ENCODE assay signal across 8 cellular contexts in the genomic region with DNA sequence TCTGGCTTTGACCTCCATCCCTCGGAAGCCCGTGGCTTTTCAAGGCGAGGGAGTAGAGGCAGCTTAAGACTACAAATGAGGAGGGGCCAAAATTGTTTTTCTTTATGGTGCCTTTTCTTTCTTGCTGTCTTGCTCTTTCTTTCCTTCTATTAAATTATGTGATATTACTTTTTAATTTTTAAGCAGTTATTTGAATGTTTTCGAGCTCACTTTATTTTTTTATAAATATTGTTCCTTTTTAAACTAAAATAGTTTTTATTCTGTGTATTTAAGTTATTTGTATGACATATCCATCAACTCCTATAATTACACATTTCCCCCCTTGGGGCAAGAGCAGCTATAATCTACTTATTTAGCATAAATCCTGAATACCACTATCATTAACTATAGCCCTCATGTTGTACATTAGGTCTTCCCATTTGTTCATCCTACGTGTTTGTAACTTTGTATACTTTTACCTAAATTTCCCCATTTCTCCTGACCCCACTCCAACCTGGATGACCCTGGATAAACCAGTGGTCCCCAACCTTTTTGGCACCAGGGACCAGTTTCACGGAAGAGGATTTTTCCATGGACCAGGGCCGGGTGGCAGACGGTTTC. TPM values are rescaled to one million over a fixed set of nuclear protein-coding genes. Genes with fewer than 3 reads are reported as not detected.
DNase-seq lines count a peak whose midpoint lies in the region; ATAC-seq, FAIRE-seq and TF ChIP-seq lines count a peak whose summit lies in the region.

No MANE protein-coding gene starts in this region.

- intact Hi-C loops in activated T-helper 2 cell treated with anti-CD3 and anti-CD28 coated beads, Interferon-gamma antibody, Interleukin-2, Interleukin-4, amounts not matched to agents 10 μg/mL and 5 μg/mL and 100 μg/mL, durations not matched to agents 14 hours and 24 hours and 36 hours (cut with micrococcal nuclease): loop anchor here (2.0 kb wide), 2 partner anchors 42 to 80 kb away; no protein-coding TSS in a partner anchor
- intact Hi-C loops in kidney (cut with DNase I): no loop called here

- no peak for DNase-seq in activated T-cell treated with anti-CD3 and anti-CD28 coated beads, Interleukin-2, amount 50 U/mL, for 4 hours
- no peak for DNase-seq in activated T-cell treated with anti-CD3 and anti-CD28 coated beads, Interleukin-2, amount 50 U/mL, for 1 hour
- no peak for DNase-seq in activated T-helper 2 cell treated with anti-CD3 and anti-CD28 coated beads, Interferon-gamma antibody, Interleukin-2, Interleukin-4, amounts not matched to agents 10 μg/mL and 5 μg/mL and 100 μg/mL, durations not matched to agents 14 hours and 24 hours and 36 hours (ENCODE audit: low spot score)
- DNase-seq in kidney (no peak), tibial nerve (ENCODE audit: low spot score in 2 of 2) (no peak), hypothalamus (lab: John Stamatoyannopoulos, UW) (no peak)
- no peak for DNase-seq in stimulated activated CD4-positive, alpha-beta T cell treated with anti-CD3 and anti-CD28 coated beads, Interleukin-4, amount 100 ng/mL, for 4 hours

- no peak for TF ChIP-seq POLR2A in tibial nerve (IDR thresholded peaks at IDR 0.05)

- no peaks in the 10 kb centered on the region for H3K9me3 Mint-ChIP-seq in activated T-cell treated with anti-CD3 and anti-CD28 coated beads, Interleukin-2, amount 50 U/mL, for 4 hours
- no peaks in the 10 kb centered on the region for H3K9me3 Mint-ChIP-seq in activated T-helper 2 cell treated with anti-CD3 and anti-CD28 coated beads, Interferon-gamma antibody, Interleukin-2, Interleukin-4, amounts not matched to agents 10 μg/mL and 5 μg/mL and 100 μg/mL, durations not matched to agents 14 hours and 24 hours and 36 hours

- no peak for ATAC-seq in activated T-cell treated with anti-CD3 and anti-CD28 coated beads, Interleukin-2, amount 50 U/mL, for 4 hours
- ATAC-seq in HG03196 (IDR thresholded peaks at IDR 0.05; ENCODE audit: unreplicated experiment): no peak

- H3K27me3 Mint-ChIP-seq in activated T-cell treated with anti-CD3 and anti-CD28 coated beads, Interleukin-2, amount 50 U/mL, for 4 hours (ENCODE audit: low read depth): no peaks in the 10 kb centered on the region
- no peaks in the 10 kb centered on the region for H3K27me3 Mint-ChIP-seq in activated T-helper 2 cell treated with anti-CD3 and anti-CD28 coated beads, Interferon-gamma antibody, Interleukin-2, Interleukin-4, amounts not matched to agents 10 μg/mL and 5 μg/mL and 100 μg/mL, durations not matched to agents 14 hours and 24 hours and 36 hours (ENCODE audit: low read depth)

- H3K4me3 Mint-ChIP-seq in activated T-cell treated with anti-CD3 and anti-CD28 coated beads, Interleukin-2, amount 50 U/mL, for 4 hours: peak overlapping the region; percentile 90
- H3K4me3 Mint-ChIP-seq in activated T-helper 2 cell treated with anti-CD3 and anti-CD28 coated beads, Interferon-gamma antibody, Interleukin-2, Interleukin-4, amounts not matched to agents 10 μg/mL and 5 μg/mL and 100 μg/mL, durations not matched to agents 14 hours and 24 hours and 36 hours (ENCODE audit: low read depth): peak overlapping the region; percentile 87

- peak overlapping the region in 1 of 2 donors; percentile 79 for H3K9ac ChIP-seq in kidney (ENCODE audit: low read length in 2 of 2)

- H3K4me1 Mint-ChIP-seq in activated T-cell treated with anti-CD3 and anti-CD28 coated beads, Interleukin-2, amount 50 U/mL, for 4 hours (ENCODE audit: low read depth): peaks cover 58% of the 10 kb centered on the region
- H3K4me1 Mint-ChIP-seq in activated T-helper 2 cell treated with anti-CD3 and anti-CD28 coated beads, Interferon-gamma antibody, Interleukin-2, Interleukin-4, amounts not matched to agents 10 μg/mL and 5 μg/mL and 100 μg/mL, durations not matched to agents 14 hours and 24 hours and 36 hours (ENCODE audit: low read depth): peaks cover 63% of the 10 kb centered on the region

- 53 to 57% methylated on average over 8 of the region's 8 CpGs for WGBS in tibial nerve, 2 donors

- no peaks in the 10 kb centered on the region for H3K9me3 ChIP-seq in kidney (ENCODE audit: control insufficient read depth in 1 of 2, low read length in 2 of 2)
- no peaks in the 10 kb centered on the region for H3K9me3 ChIP-seq in tibial nerve

- H3K36me3 ChIP-seq in kidney (ENCODE audit: control insufficient read depth in 1 of 2, insufficient read depth in 2 of 2, low read length in 2 of 2): no peaks in the 10 kb centered on the region
- H3K36me3 ChIP-seq in tibial nerve: no peaks in the 10 kb centered on the region

- H3K4me1 ChIP-seq in kidney (ENCODE audit: control insufficient read depth in 1 of 2, insufficient read depth in 1 of 2, low read depth in 1 of 2, low read length in 2 of 2) (peaks cover 5 to 8% of the 10 kb centered on the region in 2 donors), tibial nerve (peaks cover 0 to 42% (median 24%) of the 10 kb centered on the region in 4 donors)

- peaks cover 3% of the 10 kb centered on the region for H3K36me3 Mint-ChIP-seq in activated T-cell treated with anti-CD3 and anti-CD28 coated beads, Interleukin-2, amount 50 U/mL, for 4 hours (ENCODE audit: insufficient read depth)
- H3K36me3 Mint-ChIP-seq in activated T-helper 2 cell treated with anti-CD3 and anti-CD28 coated beads, Interferon-gamma antibody, Interleukin-2, Interleukin-4, amounts not matched to agents 10 μg/mL and 5 μg/mL and 100 μg/mL, durations not matched to agents 14 hours and 24 hours and 36 hours (ENCODE audit: low read depth): peaks cover 23% of the 10 kb centered on the region

- H3K4me3 ChIP-seq in kidney (ENCODE audit: low read length in 2 of 2) (peak overlapping the region; percentile 65 to 84), tibial nerve (peak overlapping the region; percentile 70 to 85 (median 72))

- TF ChIP-seq CTCF in kidney (IDR thresholded peaks at IDR 0.05; ENCODE audit: borderline replicate concordance, extremely low read depth, insufficient read depth) (no peak), tibial nerve (IDR thresholded peaks at IDR 0.05) (no peak)

- H3K27ac ChIP-seq in kidney (ENCODE audit: low read depth in 2 of 2, low read length in 2 of 2) (peak overlapping the region; percentile 98 to 99), tibial nerve (peak overlapping the region; percentile 92 to 98 (median 96))

- no peaks in the 10 kb centered on the region for H3K27me3 ChIP-seq in tibial nerve

- no peak for TF ChIP-seq EP300 in tibial nerve (IDR thresholded peaks at IDR 0.05)

- peak; percentile 17 for FAIRE-seq in kidney (lab: Jason Lieb, UNC)

- H3K27ac Mint-ChIP-seq in activated T-helper 2 cell treated with anti-CD3 and anti-CD28 coated beads, Interferon-gamma antibody, Interleukin-2, Interleukin-4, amounts not matched to agents 10 μg/mL and 5 μg/mL and 100 μg/mL, durations not matched to agents 14 hours and 24 hours and 36 hours: peak overlapping the region; percentile 86

RNA-seq across cellular contexts. Expression of gene PLSCR1, which starts 0.6 kb away (rescaled TPM):
- 10 to 100 TPM; 22.4 to 28.7 (median 27.7) TPM for total RNA-seq in activated T-cell treated with anti-CD3 and anti-CD28 coated beads, Interleukin-2, amount 50 U/mL, for 4 hours
- total RNA-seq in activated T-helper 2 cell treated with anti-CD3 and anti-CD28 coated beads, Interferon-gamma antibody, Interleukin-2, Interleukin-4, amounts not matched to agents 10 μg/mL and 5 μg/mL and 100 μg/mL, durations not matched to agents 14 hours and 24 hours and 36 hours: 54.0 and 65.1 TPM in 2 replicates
- total RNA-seq in kidney (266 TPM), tibial nerve (100 to 1,000 TPM in 1 of 4 donors, 10 to 100 TPM in 3; 57.8 to 104 (median 68.7) TPM)
- 53.5 TPM for polyA plus RNA-seq in kidney (ENCODE audit: insufficient read depth, low read depth, low replicate concordance)
